Comparison of ENCODE assay signal across 5 cellular contexts in genomic region chr9:28699632-28700031, GRCh38.
"Had no signal": no experiment of that assay in that cellular context is flagged by ENCODE, and none has a peak within 500 bp of the region (broad histone marks: within the 10 kb centered on the region; RNA-seq: fewer than 3 reads in every experiment).

No MANE protein-coding gene starts in this region.

- H3K4me2 ChIP-seq: GM23338 had no signal

- H2AFZ ChIP-seq: GM23338 had no signal

- DNase-seq: H9, HCEC 1CT, IMR-90 had no signal

- H3K4me3 ChIP-seq: GM23338, K562 had no signal

- ATAC-seq: GM23338, K562 had no signal
